ENCODE assay signal across 25 cellular contexts in genomic region chr12:132029503-132030300, GRCh38.
A peak's percentile ranks its signal among the peaks of the same experiment; 100 is the strongest.
DNase-seq lines count a peak whose midpoint lies in the region; ATAC-seq and TF ChIP-seq lines count a peak whose summit lies in the region.
"Had no signal": no experiment of that assay in that cellular context is flagged by ENCODE, and none has a peak within 500 bp of the region (broad histone marks: within the 10 kb centered on the region; RNA-seq: fewer than 3 reads in every experiment).

No MANE protein-coding gene starts in this region.

- no peak overlapping the region for H2BK12ac ChIP-seq in neuronal stem cell (ENCODE audit: low read length)

- no peak overlapping the region for H2BK15ac ChIP-seq in neuronal stem cell (ENCODE audit: low read length)

- peak overlapping the region; percentile 21 for H3K23ac ChIP-seq in neuronal stem cell (ENCODE audit: low read depth, low read length, poor library complexity)

- no peak overlapping the region for H2BK120ac ChIP-seq in neuronal stem cell (ENCODE audit: low read depth, low read length)

- H3K9me3 ChIP-seq in MG63 = no peaks in the 10 kb centered on the region
- no peaks in the 10 kb centered on the region for H3K9me3 ChIP-seq in neuronal stem cell (replicated peaks in 1 of 2; ENCODE audit: control insufficient read depth in 2 of 2, insufficient read depth in 1 of 2, low read depth in 1 of 2, low read length in 2 of 2)
- H3K9me3 ChIP-seq: left lung, tibial artery had no signal

- no peak overlapping the region for H3K4me2 ChIP-seq in GM23338
- no peak overlapping the region for H3K4me2 ChIP-seq in neuronal stem cell (ENCODE audit: insufficient read depth, low read length, poor library complexity, severe bottlenecking)
- H3K4me2 ChIP-seq: hepatocyte had no signal

- H2AFZ ChIP-seq in GM23338 (no peak overlapping the region), neuronal stem cell (ENCODE audit: low read length) (no peak overlapping the region)
- H2AFZ ChIP-seq: hepatocyte had no signal

- peaks cover 90% of the 10 kb centered on the region for H3K36me3 Mint-ChIP-seq in GM23338 (ENCODE audit: low read depth)

- H3K4ac ChIP-seq in neuronal stem cell (ENCODE audit: low read length) = no peak overlapping the region

- H3K4me3 ChIP-seq in GM23338 = no peak overlapping the region
- H3K4me3 ChIP-seq in MG63 = no peak overlapping the region
- no peak overlapping the region for H3K4me3 ChIP-seq in neuronal stem cell (ENCODE audit: low read length in 2 of 2)
- H3K4me3 ChIP-seq: hepatocyte, left lung, tibial artery had no signal

- TF ChIP-seq CTCF in GM23338 (conservative IDR thresholded peaks at IDR 0.05; ENCODE audit: low read depth in 2 of 2) = no peak

- no peak overlapping the region for H3K14ac ChIP-seq in neuronal stem cell (ENCODE audit: low read length)

- no CpG with 5 or more reads among the region's 26 CpGs for WGBS in neuronal stem cell (ENCODE audit: extremely low coverage in 2 of 2, insufficient read length in 2 of 2, insufficient replicate concordance in 1 of 2), 2 donors

- DNase-seq in GM23338 (ENCODE audit: low spot score) (peak; percentile 35), MG63 (peak; percentile 21), neuronal stem cell (ENCODE audit: low spot score) (no peak), cerebellar nuclear complex (lab: John Stamatoyannopoulos, UW) (no peak), HuH-7.5 (ENCODE audit: low spot score) (no peak)
- DNase-seq: activated naive CD4-positive, alpha-beta T cell treated with Interleukin-2 at 50 U/mL for 16 hours; Calu3; central memory CD4-positive, alpha-beta T cell; DND-41; erythroblast; left lung; NCI-H1417 treated with DMSO at 0.1 percent for 48 hours; NCI-H524; retina; stimulated activated CD4-positive, alpha-beta T cell treated with anti-CD3 and anti-CD28 coated beads, Interleukin-4, amount 100 ng/mL, for 24 hours; stimulated activated naive CD4-positive, alpha-beta T cell; T-helper 1 cell; tibial artery had no signal

- H3K9ac ChIP-seq in neuronal stem cell (ENCODE audit: low read depth, low read length, poor library complexity) = no peak overlapping the region

- H3F3A ChIP-seq in GM23338 (replicated peaks; ENCODE audit: low read depth) = no peaks in the 10 kb centered on the region

- H3K27ac ChIP-seq in GM23338 (ENCODE audit: low read depth) (peak overlapping the region; percentile 11; the same call in 1 of the 2 replicates), cingulate gyrus (ENCODE audit: low read depth, low read length) (peak overlapping the region; percentile 52), neuronal stem cell (replicated peaks; ENCODE audit: low read length) (no peak overlapping the region)
- H3K27ac ChIP-seq: hepatocyte, left lung, tibial artery had no signal

- peaks cover 2% of the 10 kb centered on the region for H3K79me1 ChIP-seq in neuronal stem cell (ENCODE audit: low read depth, low read length)

- H3K9me2 ChIP-seq in GM23338 (ENCODE audit: insufficient read depth) = no peaks in the 10 kb centered on the region

- no peak overlapping the region for H4K8ac ChIP-seq in neuronal stem cell (ENCODE audit: low read depth, low read length)

- H3K36me3 ChIP-seq in GM23338 (ENCODE audit: insufficient read depth) (peaks cover 23% of the 10 kb centered on the region), MG63 (peaks cover 96% of the 10 kb centered on the region), neuronal stem cell (replicated peaks in 1 of 2; ENCODE audit: control insufficient read depth in 2 of 2, insufficient read depth in 2 of 2, low read length in 2 of 2) (peaks cover 64 to 100% of the 10 kb centered on the region in 2 donors)

- ATAC-seq in GM23338 (peak; percentile 47), HG02588 (IDR thresholded peaks at IDR 0.05; ENCODE audit: unreplicated experiment) (no peak), GM19455 (IDR thresholded peaks at IDR 0.05; ENCODE audit: unreplicated experiment) (no peak)
- ATAC-seq: HCT116; left lung; naive thymus-derived CD8-positive, alpha-beta T cell had no signal

- peak overlapping the region; percentile 70 for H3K27ac Mint-ChIP-seq in GM23338

- H3K79me2 ChIP-seq in GM23338 (replicated peaks; ENCODE audit: insufficient read depth) = no peaks in the 10 kb centered on the region
- H3K79me2 ChIP-seq: hepatocyte had no signal

- no peak overlapping the region for H3K4me3 Mint-ChIP-seq in GM23338
- H3K4me3 Mint-ChIP-seq: CD14-positive monocyte; naive thymus-derived CD8-positive, alpha-beta T cell had no signal

- no peaks in the 10 kb centered on the region for H3K4me1 ChIP-seq in GM23338 (ENCODE audit: insufficient read depth)
- H3K4me1 ChIP-seq in neuronal stem cell (ENCODE audit: control insufficient read depth in 2 of 2, insufficient read depth in 1 of 2, low read depth in 1 of 2, low read length in 2 of 2) = no peaks in the 10 kb centered on the region
- H3K4me1 ChIP-seq: left lung, tibial artery had no signal

- no peak overlapping the region for H2BK5ac ChIP-seq in neuronal stem cell (ENCODE audit: low read length)

- H3K9me3 Mint-ChIP-seq in GM23338 = no peaks in the 10 kb centered on the region
- H3K9me3 Mint-ChIP-seq: CD14-positive monocyte; naive thymus-derived CD8-positive, alpha-beta T cell had no signal

- no peaks in the 10 kb centered on the region for H3K27me3 Mint-ChIP-seq in GM23338 (ENCODE audit: insufficient read depth, low read depth, poor library complexity)
- H3K27me3 Mint-ChIP-seq: naive thymus-derived CD8-positive, alpha-beta T cell had no signal

- no peak overlapping the region for H3K18ac ChIP-seq in neuronal stem cell (ENCODE audit: low read length)

- H3K4me1 Mint-ChIP-seq in GM23338 = no peaks in the 10 kb centered on the region
- H3K4me1 Mint-ChIP-seq: CD14-positive monocyte had no signal

- peaks cover 9% of the 10 kb centered on the region for H4K20me1 ChIP-seq in GM23338 (replicated peaks; ENCODE audit: insufficient read depth)

- H2AK5ac ChIP-seq in neuronal stem cell (ENCODE audit: low read depth, low read length) = no peak overlapping the region

- H4K91ac ChIP-seq in neuronal stem cell (ENCODE audit: low read depth, low read length, poor library complexity) = no peak overlapping the region

- no peaks in the 10 kb centered on the region for H3K27me3 ChIP-seq in GM23338 (ENCODE audit: insufficient read depth)
- H3K27me3 ChIP-seq in MG63 = no peaks in the 10 kb centered on the region
- H3K27me3 ChIP-seq in neuronal stem cell (ENCODE audit: control insufficient read depth in 3 of 3, insufficient read depth in 3 of 3, low read depth in 1 of 3, low read length in 3 of 3) = no peaks in the 10 kb centered on the region
- H3K27me3 ChIP-seq: hepatocyte, left lung, tibial artery had no signal

TF ChIP-seq in GM23338, 12 proteins besides CTCF, POLR2A, EP300 and RAD21 (continues in another document):
- TF ChIP-seq REST (IDR thresholded peaks at IDR 0.05; ENCODE audit: unreplicated experiment) (no peak), POLR2AphosphoS5 (IDR thresholded peaks at IDR 0.05; ENCODE audit: low read depth) (no peak), ETS1 (IDR thresholded peaks at IDR 0.05) (no peak), EZH2phosphoT487 (IDR thresholded peaks at IDR 0.05; ENCODE audit: unreplicated experiment) (no peak), STAT1 (IDR thresholded peaks at IDR 0.05; ENCODE audit: unreplicated experiment) (no peak), ZNF114 (CRISPR knock-in tag; IDR thresholded peaks at IDR 0.05) (no peak), EZH2 (IDR thresholded peaks at IDR 0.05; ENCODE audit: low read depth, unreplicated experiment) (no peak), CREB1 (CRISPR knock-in tag; IDR thresholded peaks at IDR 0.05; ENCODE audit: low read depth) (no peak), ZNF331 (CRISPR knock-in tag; IDR thresholded peaks at IDR 0.05; ENCODE audit: low read depth) (no peak)

Comparison
In these comparisons a context has a peak if more than half of its experiments do, and no peak if none do; other contexts are left out.
1. DNase-seq: peak in GM23338 (single experiment) and MG63 (single experiment); none in neuronal stem cell (single experiment), cerebellar nuclear complex (0 of 2) and HuH-7.5 (single experiment).